ENCODE assay signal across 1 cellular context in the genomic region with DNA sequence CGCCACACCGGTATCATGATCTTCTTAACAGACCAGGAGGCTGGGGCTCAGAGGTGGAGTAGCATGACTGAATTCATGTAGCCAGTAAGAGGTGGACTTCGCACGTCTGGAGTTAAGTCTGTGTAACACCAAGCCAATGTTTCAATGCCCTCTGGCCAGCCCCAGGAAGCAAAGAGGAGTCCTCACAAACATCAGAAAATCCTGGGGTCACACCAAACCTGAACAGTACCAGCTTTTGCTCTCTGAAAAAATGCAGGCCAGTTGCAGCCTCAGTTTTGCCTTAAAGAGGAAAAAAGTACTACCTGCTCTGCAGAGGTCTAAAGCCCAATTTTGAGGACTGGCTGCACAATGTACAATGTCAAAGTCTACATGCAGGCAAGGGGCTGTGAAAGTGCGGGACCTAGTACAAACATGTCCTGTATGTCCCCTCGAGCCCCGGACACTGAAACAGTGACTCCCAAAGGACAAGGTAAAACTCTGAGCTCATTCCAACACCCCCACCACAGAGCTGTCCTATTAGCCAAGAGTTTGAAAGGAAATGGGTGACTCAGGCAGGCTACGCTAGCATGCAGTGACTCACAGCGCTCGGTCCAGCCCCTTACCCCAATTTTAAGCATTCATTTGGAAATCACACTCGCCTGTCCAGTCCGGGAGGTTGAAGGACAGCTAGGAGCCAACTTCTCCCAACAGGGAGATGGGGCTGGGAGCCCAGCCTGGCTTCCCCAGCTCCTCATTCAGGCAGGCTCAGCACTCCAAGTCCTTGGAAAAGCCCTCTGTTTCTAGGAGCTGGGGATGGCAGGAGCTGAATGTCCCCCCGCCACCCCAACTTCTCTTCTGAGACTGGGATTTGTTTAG.
TF ChIP-seq lines count a peak whose summit lies in the region.

No MANE protein-coding gene starts in this region.

TF ChIP-seq in HepG2, 621 proteins besides CTCF, POLR2A, EP300 and RAD21 (continued from another document and continues in another):
- TF ChIP-seq TFDP1 (CRISPR knock-in tag; IDR thresholded peaks at IDR 0.05; ENCODE audit: borderline replicate concordance) (peak; percentile 12; the same call in 1 of the 2 replicates), ZKSCAN1 (IDR thresholded peaks at IDR 0.05; ENCODE audit: low read length) (no peak), MIER2 (CRISPR knock-in tag; IDR thresholded peaks at IDR 0.05) (no peak), NR1H2 (CRISPR knock-in tag; IDR thresholded peaks at IDR 0.05; ENCODE audit: borderline replicate concordance, low read depth) (no peak), TEAD3 (CRISPR knock-in tag; optimal IDR thresholded peaks at IDR 0.05; ENCODE audit: borderline replicate concordance) (peak; percentile 89), TSC22D2 (CRISPR knock-in tag; IDR thresholded peaks at IDR 0.05; ENCODE audit: borderline replicate concordance) (no peak), IKZF4 (CRISPR knock-in tag; IDR thresholded peaks at IDR 0.05; ENCODE audit: borderline replicate concordance, low read depth, not compliant biosample characterization) (no peak), NFKBIZ (CRISPR knock-in tag; IDR thresholded peaks at IDR 0.05) (no peak), SNAPC2 (CRISPR knock-in tag; IDR thresholded peaks at IDR 0.05) (peak; percentile 78; the same call in 1 of the 2 replicates), ZBTB20 (CRISPR knock-in tag; IDR thresholded peaks at IDR 0.05; ENCODE audit: borderline replicate concordance, low read depth) (peak; percentile 80; the same call in 1 of the 2 replicates), SCMH1 (CRISPR knock-in tag; IDR thresholded peaks at IDR 0.05; ENCODE audit: borderline replicate concordance) (no peak), KDM2A (CRISPR knock-in tag; IDR thresholded peaks at IDR 0.05; ENCODE audit: borderline replicate concordance, low read depth) (no peak), ZNF781 (CRISPR knock-in tag; IDR thresholded peaks at IDR 0.05; ENCODE audit: borderline replicate concordance, not compliant biosample characterization) (peak; percentile 64), ZSCAN9 (CRISPR knock-in tag; IDR thresholded peaks at IDR 0.05; ENCODE audit: borderline replicate concordance) (no peak), PPARG (CRISPR knock-in tag; conservative IDR thresholded peaks at IDR 0.05) (no peak; the same call in 1 of the 2 replicates), ZUFSP (CRISPR knock-in tag; IDR thresholded peaks at IDR 0.05; ENCODE audit: borderline replicate concordance) (no peak), ATRX (CRISPR knock-in tag; IDR thresholded peaks at IDR 0.05; ENCODE audit: borderline replicate concordance) (0 out of 2 replicates have a peak, but pooled peaks have one; percentile 8), ZNF616 (CRISPR knock-in tag; IDR thresholded peaks at IDR 0.05; ENCODE audit: low read depth) (no peak), ZNF564 (CRISPR knock-in tag; IDR thresholded peaks at IDR 0.05) (peak; percentile 81; the same call in 1 of the 2 replicates), NCOR1 (IDR thresholded peaks at IDR 0.05; ENCODE audit: borderline replicate concordance, low read length) (peak; percentile 98), RARG (CRISPR knock-in tag; IDR thresholded peaks at IDR 0.05; ENCODE audit: low read depth) (no peak), ISL2 (CRISPR knock-in tag; IDR thresholded peaks at IDR 0.05) (peak; percentile 46), PRPF4 (IDR thresholded peaks at IDR 0.05; ENCODE audit: low read depth, low read length, poor library complexity, severe bottlenecking) (no peak), SP4 (CRISPR knock-in tag; IDR thresholded peaks at IDR 0.05) (peak; percentile 57; the same call in 1 of the 2 replicates), FIP1L1 (IDR thresholded peaks at IDR 0.05; ENCODE audit: borderline replicate concordance, insufficient read depth, low read depth, low read length) (0 out of 2 replicates have a peak, but pooled peaks have one; percentile 52), PHF5A (CRISPR knock-in tag; IDR thresholded peaks at IDR 0.05; ENCODE audit: low read depth, unreplicated experiment) (peak; percentile 36), EED (CRISPR knock-in tag; IDR thresholded peaks at IDR 0.05) (no peak), ZNF280D (CRISPR knock-in tag; IDR thresholded peaks at IDR 0.05) (no peak; the same call in 1 of the 2 replicates), ZNF510 (CRISPR knock-in tag; IDR thresholded peaks at IDR 0.05; ENCODE audit: low read depth) (peak; percentile 71; the same call in 1 of the 2 replicates), CC2D1A (CRISPR knock-in tag; IDR thresholded peaks at IDR 0.05) (peak; percentile 56; the same call in 1 of the 2 replicates), ZFAT (CRISPR knock-in tag; conservative IDR thresholded peaks at IDR 0.05) (no peak), SMAD1 (CRISPR knock-in tag; IDR thresholded peaks at IDR 0.05; ENCODE audit: borderline replicate concordance, low read depth) (peak; percentile 77; the same call in 1 of the 2 replicates), RBAK (CRISPR knock-in tag; IDR thresholded peaks at IDR 0.05) (no peak), ZNF576 (CRISPR knock-in tag; IDR thresholded peaks at IDR 0.05) (no peak), MED8 (CRISPR knock-in tag; IDR thresholded peaks at IDR 0.05; ENCODE audit: insufficient replicate concordance) (no peak), ZNF124 (CRISPR knock-in tag; IDR thresholded peaks at IDR 0.05) (no peak; the same call in 1 of the 2 replicates), IKZF5 (CRISPR knock-in tag; IDR thresholded peaks at IDR 0.05) (no peak), ZNF770 (CRISPR knock-in tag; IDR thresholded peaks at IDR 0.05) (no peak; the same call in 1 of the 2 replicates), ZNF333 (CRISPR knock-in tag; IDR thresholded peaks at IDR 0.05; ENCODE audit: borderline replicate concordance) (no peak)
- TF ChIP-seq, protein P1, sequence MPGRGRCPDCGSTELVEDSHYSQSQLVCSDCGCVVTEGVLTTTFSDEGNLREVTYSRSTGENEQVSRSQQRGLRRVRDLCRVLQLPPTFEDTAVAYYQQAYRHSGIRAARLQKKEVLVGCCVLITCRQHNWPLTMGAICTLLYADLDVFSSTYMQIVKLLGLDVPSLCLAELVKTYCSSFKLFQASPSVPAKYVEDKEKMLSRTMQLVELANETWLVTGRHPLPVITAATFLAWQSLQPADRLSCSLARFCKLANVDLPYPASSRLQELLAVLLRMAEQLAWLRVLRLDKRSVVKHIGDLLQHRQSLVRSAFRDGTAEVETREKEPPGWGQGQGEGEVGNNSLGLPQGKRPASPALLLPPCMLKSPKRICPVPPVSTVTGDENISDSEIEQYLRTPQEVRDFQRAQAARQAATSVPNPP (CRISPR knock-in tag; IDR thresholded peaks at IDR 0.05) = no peak
- TF ChIP-seq, protein P2, sequence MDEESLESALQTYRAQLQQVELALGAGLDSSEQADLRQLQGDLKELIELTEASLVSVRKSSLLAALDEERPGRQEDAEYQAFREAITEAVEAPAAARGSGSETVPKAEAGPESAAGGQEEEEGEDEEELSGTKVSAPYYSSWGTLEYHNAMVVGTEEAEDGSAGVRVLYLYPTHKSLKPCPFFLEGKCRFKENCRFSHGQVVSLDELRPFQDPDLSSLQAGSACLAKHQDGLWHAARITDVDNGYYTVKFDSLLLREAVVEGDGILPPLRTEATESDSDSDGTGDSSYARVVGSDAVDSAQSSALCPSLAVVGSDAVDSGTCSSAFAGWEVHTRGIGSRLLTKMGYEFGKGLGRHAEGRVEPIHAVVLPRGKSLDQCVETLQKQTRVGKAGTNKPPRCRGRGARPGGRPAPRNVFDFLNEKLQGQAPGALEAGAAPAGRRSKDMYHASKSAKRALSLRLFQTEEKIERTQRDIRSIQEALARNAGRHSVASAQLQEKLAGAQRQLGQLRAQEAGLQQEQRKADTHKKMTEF (CRISPR knock-in tag; IDR thresholded peaks at IDR 0.05) = peak; percentile 69
- TF ChIP-seq, protein P3, sequence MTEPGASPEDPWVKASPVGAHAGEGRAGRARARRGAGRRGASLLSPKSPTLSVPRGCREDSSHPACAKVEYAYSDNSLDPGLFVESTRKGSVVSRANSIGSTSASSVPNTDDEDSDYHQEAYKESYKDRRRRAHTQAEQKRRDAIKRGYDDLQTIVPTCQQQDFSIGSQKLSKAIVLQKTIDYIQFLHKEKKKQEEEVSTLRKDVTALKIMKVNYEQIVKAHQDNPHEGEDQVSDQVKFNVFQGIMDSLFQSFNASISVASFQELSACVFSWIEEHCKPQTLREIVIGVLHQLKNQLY (CRISPR knock-in tag; IDR thresholded peaks at IDR 0.05) = peak; percentile 25; the same call in 1 of the 2 replicates
- TF ChIP-seq, protein P4, sequence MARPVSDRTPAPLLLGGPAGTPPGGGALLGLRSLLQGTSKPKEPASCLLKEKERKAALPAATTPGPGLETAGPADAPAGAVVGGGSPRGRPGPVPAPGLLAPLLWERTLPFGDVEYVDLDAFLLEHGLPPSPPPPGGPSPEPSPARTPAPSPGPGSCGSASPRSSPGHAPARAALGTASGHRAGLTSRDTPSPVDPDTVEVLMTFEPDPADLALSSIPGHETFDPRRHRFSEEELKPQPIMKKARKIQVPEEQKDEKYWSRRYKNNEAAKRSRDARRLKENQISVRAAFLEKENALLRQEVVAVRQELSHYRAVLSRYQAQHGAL (CRISPR knock-in tag; IDR thresholded peaks at IDR 0.05; ENCODE audit: not compliant biosample characterization) = no peak
- TF ChIP-seq, protein P5, sequence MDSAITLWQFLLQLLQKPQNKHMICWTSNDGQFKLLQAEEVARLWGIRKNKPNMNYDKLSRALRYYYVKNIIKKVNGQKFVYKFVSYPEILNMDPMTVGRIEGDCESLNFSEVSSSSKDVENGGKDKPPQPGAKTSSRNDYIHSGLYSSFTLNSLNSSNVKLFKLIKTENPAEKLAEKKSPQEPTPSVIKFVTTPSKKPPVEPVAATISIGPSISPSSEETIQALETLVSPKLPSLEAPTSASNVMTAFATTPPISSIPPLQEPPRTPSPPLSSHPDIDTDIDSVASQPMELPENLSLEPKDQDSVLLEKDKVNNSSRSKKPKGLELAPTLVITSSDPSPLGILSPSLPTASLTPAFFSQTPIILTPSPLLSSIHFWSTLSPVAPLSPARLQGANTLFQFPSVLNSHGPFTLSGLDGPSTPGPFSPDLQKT (CRISPR knock-in tag; IDR thresholded peaks at IDR 0.05; ENCODE audit: borderline replicate concordance) = no peak
